8 cellular contexts compared by ENCODE assay signal in the genomic region with DNA sequence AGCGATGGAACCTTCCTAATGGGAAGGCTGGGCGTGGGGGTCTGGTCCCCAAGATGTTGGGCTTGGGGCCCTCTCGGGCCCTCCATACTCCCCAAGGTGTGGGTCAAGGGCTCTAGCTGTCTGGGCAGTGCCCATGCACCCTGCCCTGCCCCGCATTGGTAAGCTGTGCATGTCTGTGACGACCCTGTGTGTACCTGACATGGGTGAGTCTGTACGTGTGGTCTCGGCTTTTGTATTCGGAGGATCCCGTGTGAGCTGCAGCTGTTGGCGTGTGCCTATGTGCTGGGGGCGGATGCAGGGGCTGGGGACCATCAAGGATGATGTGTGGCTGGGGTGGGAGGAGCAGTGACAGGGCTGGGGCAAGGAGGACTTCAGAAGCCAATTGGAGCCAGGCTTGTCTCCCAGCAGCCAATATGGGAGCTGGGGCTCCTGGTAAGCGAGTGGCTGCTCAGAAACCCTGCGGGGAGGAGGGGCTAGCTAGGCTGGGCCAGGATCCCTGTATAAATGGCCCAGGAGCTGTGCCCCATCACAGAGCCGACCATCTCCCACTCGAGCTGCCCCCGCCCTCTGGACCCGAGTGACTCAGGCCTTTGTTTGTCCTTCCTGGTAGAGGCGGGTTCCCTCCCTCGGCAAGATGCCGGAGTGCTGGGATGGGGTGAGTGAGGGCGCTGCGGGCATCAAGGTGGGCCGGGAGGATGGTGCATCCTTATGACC. TPM values are rescaled to one million over a fixed set of nuclear protein-coding genes. Genes with fewer than 3 reads are reported as not detected.
DNase-seq lines count a peak whose midpoint lies in the region; ATAC-seq, FAIRE-seq and TF ChIP-seq lines count a peak whose summit lies in the region.

TSS of gene NDRG4 (plus strand) at position 529 of the 714 bp plus-strand sequence. CDS start at position 635, 106 bp downstream.

- DNase-seq in C1 segment of cervical spinal cord (lab: John Stamatoyannopoulos, UW) (peak in 12 of 14 donors; percentile 42 to 96 (median 85)), KBM-7 (peak; percentile 19), coronary artery (ENCODE audit: low spot score) (peak; percentile 75), keratinocyte (ENCODE audit: low read depth, low spot score) (no peak), spleen (peak; percentile 83)

- no peak within 1 kb of the TSS for H3K9ac ChIP-seq in keratinocyte (ENCODE audit: control insufficient read depth, extremely low read depth, insufficient read depth, low read length)

- FAIRE-seq in keratinocyte (lab: Jason Lieb, UNC), result peak; percentile 20

- H3K36me3 ChIP-seq in keratinocyte (ENCODE audit: control insufficient read depth in 2 of 2, extremely low read depth in 1 of 2, insufficient read depth in 2 of 2, low read length in 2 of 2) (no peaks in the 10 kb centered on the region), spleen (peaks cover 0 to 8% (median 0%) of the 10 kb centered on the region in 6 donors)

- no peaks in the 10 kb centered on the region for H3K79me2 ChIP-seq in keratinocyte (ENCODE audit: control insufficient read depth, insufficient read depth, low read length)

- TF ChIP-seq POLR2A in spleen (IDR thresholded peaks at IDR 0.05), result no peak

- in situ Hi-C loops in KBM-7 (cut with MboI; ENCODE audit: low pct_unique_long_range_greater_than_20kb, low sequenced_read_pairs), result loop anchor here (10.0 kb wide), 1 partner anchor 165 kb away; no protein-coding TSS in a partner anchor

- H2AFZ ChIP-seq in keratinocyte (ENCODE audit: control insufficient read depth, low read length), result no peak within 1 kb of the TSS

- 26 to 49% (median 41%) methylated on average over 18 to 23 of the region's 23 CpGs for WGBS in spleen, 5 donors

- H3K4me3 ChIP-seq in coronary artery (peak within 1 kb of the TSS; percentile 61), keratinocyte (ENCODE audit: control insufficient read depth in 2 of 3, extremely low read depth in 1 of 3, insufficient read depth in 2 of 3, low read depth in 1 of 3, low read length in 3 of 3) (no peak within 1 kb of the TSS), spleen (peak within 1 kb of the TSS in 7 of 8 donors; percentile 23 to 68 (median 32))

- peaks cover 3% of the 10 kb centered on the region for H3K4me1 ChIP-seq in keratinocyte (ENCODE audit: control insufficient read depth, extremely low read depth, insufficient read depth, low read length)
- H3K4me1 ChIP-seq in spleen, result peaks cover 13 to 40% (median 24%) of the 10 kb centered on the region in 6 donors

- ATAC-seq in GM19395 (IDR thresholded peaks at IDR 0.05; ENCODE audit: unreplicated experiment) (peak; percentile 63), SK-N-SH treated with all-trans-retinoic acid at 6 μM for 48 hours (peak; percentile 91), GM21390 (IDR thresholded peaks at IDR 0.05; ENCODE audit: unreplicated experiment) (no peak)

- dilution Hi-C loops in keratinocyte (cut with MboI; ENCODE audit: extremely low pct_ligation_motif_present, low sequenced_read_pairs), result no loop called here

- H3K9me1 ChIP-seq in keratinocyte (ENCODE audit: control insufficient read depth, extremely low read depth, insufficient read depth, low read length), result no peaks in the 10 kb centered on the region

- TF ChIP-seq CTCF in coronary artery (IDR thresholded peaks at IDR 0.05) (no peak), keratinocyte (optimal IDR thresholded peaks at IDR 0.05 in 1 of 3, IDR thresholded peaks at IDR 0.05 in 1 of 3, conservative IDR thresholded peaks at IDR 0.05 in 1 of 3; ENCODE audit: extremely low read depth in 1 of 3, insufficient read depth in 2 of 3, low read length in 3 of 3) (no peak), spleen (IDR thresholded peaks at IDR 0.05 in 8 of 11, conservative IDR thresholded peaks at IDR 0.05 in 3 of 11) (no peak)

- H4K20me1 ChIP-seq in keratinocyte (ENCODE audit: control insufficient read depth, extremely low read depth, insufficient read depth, low read length), result no peaks in the 10 kb centered on the region

- H3K4me2 ChIP-seq in keratinocyte (ENCODE audit: control insufficient read depth, extremely low read depth, insufficient read depth, low read depth, low read length), result peak within 1 kb of the TSS; percentile 49

- intact Hi-C loops in spleen (cut with DNase I; ENCODE audit: low total_unique reads), result no loop called here

- H3K27me3 ChIP-seq in keratinocyte (ENCODE audit: control insufficient read depth, extremely low read depth, insufficient read depth, low read length), result peaks cover 26% of the 10 kb centered on the region
- H3K27me3 ChIP-seq in spleen (replicated peaks in 1 of 7), result peaks cover 5 to 52% (median 18%) of the 10 kb centered on the region in 7 donors

- no peaks in the 10 kb centered on the region for H3K9me3 ChIP-seq in keratinocyte (ENCODE audit: control insufficient read depth, low read depth, low read length)
- H3K9me3 ChIP-seq in spleen, result no peaks in the 10 kb centered on the region

- no peak within 1 kb of the TSS for H3K27ac ChIP-seq in coronary artery
- no peak within 1 kb of the TSS for H3K27ac ChIP-seq in keratinocyte (ENCODE audit: control insufficient read depth, insufficient read depth, low read length)
- H3K27ac ChIP-seq in spleen, result no peak within 1 kb of the TSS

TF ChIP-seq in SK-N-SH treated with all-trans-retinoic acid at 6 μM for 48 hours, 23 proteins besides CTCF, POLR2A, EP300 and RAD21 (continues in another document):
- TF ChIP-seq RARB (CRISPR knock-in tag; IDR thresholded peaks at IDR 0.05) (no peak), BACH2 (CRISPR knock-in tag; IDR thresholded peaks at IDR 0.05; ENCODE audit: borderline replicate concordance) (no peak), ZFP30 (CRISPR knock-in tag; IDR thresholded peaks at IDR 0.05) (no peak), GLIS3 (CRISPR knock-in tag; IDR thresholded peaks at IDR 0.05) (no peak), POU6F1 (CRISPR knock-in tag; IDR thresholded peaks at IDR 0.05; ENCODE audit: borderline replicate concordance, low read depth) (no peak), PPARA (CRISPR knock-in tag; IDR thresholded peaks at IDR 0.05; ENCODE audit: borderline replicate concordance) (no peak), ZFP3 (CRISPR knock-in tag; IDR thresholded peaks at IDR 0.05) (no peak), TCF4 (CRISPR knock-in tag; IDR thresholded peaks at IDR 0.05; ENCODE audit: borderline replicate concordance) (no peak), ZNF565 (CRISPR knock-in tag; conservative IDR thresholded peaks at IDR 0.05; ENCODE audit: low read depth) (no peak), ZNF70 (CRISPR knock-in tag; IDR thresholded peaks at IDR 0.05) (no peak), PATZ1 (CRISPR knock-in tag; IDR thresholded peaks at IDR 0.05; ENCODE audit: borderline replicate concordance) (no peak), CSRNP3 (CRISPR knock-in tag; IDR thresholded peaks at IDR 0.05) (no peak), ISL1 (CRISPR knock-in tag; IDR thresholded peaks at IDR 0.05) (no peak), CSDC2 (CRISPR knock-in tag; IDR thresholded peaks at IDR 0.05) (no peak)

RNA-seq across cellular contexts. Expression of gene NDRG4, which starts in this region (rescaled TPM):
- polyA plus RNA-seq in keratinocyte (1.1 to 4.3 TPM (median 1.3 TPM) in 3 replicates), spleen (10 to 100 TPM in 1 of 3 donors, 1 to 10 TPM in 2; 9.4 to 31.3 (median 9.6) TPM)
- polyA plus RNA-seq in keratinocyte (2011; ENCODE audit: low read depth), result 2.3 TPM
- 1.5 and 1.6 TPM in 2 replicates for polyA plus RNA-seq in keratinocyte (2011; cell fraction: cytosol; rRNA removed)
- polyA plus RNA-seq in keratinocyte (2011; cell fraction: nucleus; rRNA removed), result 3.2 and 4.1 TPM in 2 replicates
- 2.1 and 8.3 TPM in 2 replicates for polyA plus RNA-seq in keratinocyte (2012; ENCODE audit: low replicate concordance)
- polyA minus RNA-seq in keratinocyte, result 3.8 to 9.7 TPM (median 8.7 TPM) in 3 replicates
- polyA minus RNA-seq in keratinocyte (2011; cell fraction: cytosol; rRNA and poly(A)+ RNA removed), result 1.5 TPM
- 2.2 and 4.4 TPM in 2 replicates for polyA minus RNA-seq in keratinocyte (2011; cell fraction: nucleus; rRNA and poly(A)+ RNA removed)
- total RNA-seq in spleen, result 100 to 1,000 TPM in 1 of 7 donors, 10 to 100 TPM in 6; 22.3 to 115 (median 70.2) TPM

Comparison
In these comparisons a context has a peak if more than half of its experiments do, and no peak if none do; other contexts are left out.
1. H3K4me3 ChIP-seq: peak in coronary artery (single experiment) and spleen (7 of 8); none in keratinocyte (0 of 3).